In the genomic region with DNA sequence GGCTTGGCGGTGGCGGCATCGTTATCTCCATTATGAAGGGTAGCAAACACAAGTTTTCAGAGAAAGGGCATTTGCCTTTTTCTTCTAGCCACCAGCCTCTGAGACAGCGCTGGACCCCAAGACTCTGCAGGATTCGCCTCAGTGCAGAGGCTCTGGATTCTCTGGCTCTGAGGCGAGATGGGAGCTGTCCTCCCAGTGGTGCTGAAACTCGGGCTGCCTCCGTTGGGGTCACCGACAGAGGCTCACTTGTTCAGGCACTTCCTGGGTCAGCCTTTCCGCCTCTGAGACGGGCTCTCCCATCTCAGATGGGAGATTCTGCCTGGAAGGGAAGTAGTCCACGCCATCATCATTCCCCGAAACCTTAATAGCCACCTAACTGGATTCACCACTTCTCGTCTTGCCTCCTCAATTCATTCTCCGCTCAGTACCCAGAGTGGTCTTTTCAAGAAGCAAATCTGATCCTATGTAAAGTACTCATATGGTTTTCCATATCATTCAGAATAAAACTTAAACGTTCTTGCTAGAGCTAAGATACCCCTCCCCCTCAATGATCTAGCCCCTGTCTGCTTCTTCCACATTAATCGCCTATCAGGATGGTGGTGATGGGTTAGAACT, we compare ENCODE assay signal across 11 cellular contexts.
DNase-seq lines count a peak whose midpoint lies in the region; ATAC-seq, FAIRE-seq and TF ChIP-seq lines count a peak whose summit lies in the region.
"Had no signal": no experiment of that assay in that cellular context is flagged by ENCODE, and none has a peak within 500 bp of the region (broad histone marks: within the 10 kb centered on the region; RNA-seq: fewer than 3 reads in every experiment).

No MANE protein-coding gene starts in this region.

- H3K79me2 ChIP-seq in astrocyte (ENCODE audit: insufficient read depth, low read length): no peaks in the 10 kb centered on the region

- TF ChIP-seq RAD21 in liver (IDR thresholded peaks at IDR 0.05): no peak

- peaks cover 3% of the 10 kb centered on the region for H4K20me1 ChIP-seq in astrocyte (ENCODE audit: insufficient read depth, low read length)

- H3K4me1 ChIP-seq in astrocyte (ENCODE audit: insufficient read depth, low read length) (no peaks in the 10 kb centered on the region), liver (ENCODE audit: control insufficient read depth in 4 of 4, insufficient read depth in 4 of 4, low read length in 3 of 4) (no peaks in the 10 kb centered on the region)

- no peak overlapping the region for H2AFZ ChIP-seq in astrocyte (ENCODE audit: low read depth, low read length)

- H3K9me3 Mint-ChIP-seq in astrocyte (ENCODE audit: unreplicated experiment) (peaks cover 16% of the 10 kb centered on the region), glutamatergic neuron (ENCODE audit: unreplicated experiment) (peaks cover 7% of the 10 kb centered on the region)
- no peaks in the 10 kb centered on the region for H3K9me3 Mint-ChIP-seq in stimulated activated memory B cell treated with anti-CD40 and anti-IgM and Interleukin-4, amounts not matched to agents 10 μg/mL and 1 μg/mL and 100 μg/mL, for 72 hours
- H3K9me3 Mint-ChIP-seq: activated naive CD4-positive, alpha-beta T cell treated with anti-CD3 and anti-CD28 coated beads, Interleukin-2, amount 50 U/mL, for 72 hours; stimulated activated effector memory CD8-positive, alpha-beta T cell treated with anti-CD3 and anti-CD28 coated beads, Interleukin-12 subunit alpha, Interleukin-12 subunit beta, amount 100 ng/mL, for 72 hours had no signal

- peaks cover 89% of the 10 kb centered on the region for H3K27me3 Mint-ChIP-seq in astrocyte (ENCODE audit: low read depth, unreplicated experiment)
- peaks cover 27% of the 10 kb centered on the region for H3K27me3 Mint-ChIP-seq in glutamatergic neuron (ENCODE audit: unreplicated experiment)
- H3K27me3 Mint-ChIP-seq in stimulated activated memory B cell treated with anti-CD40 and anti-IgM and Interleukin-4, amounts not matched to agents 10 μg/mL and 1 μg/mL and 100 μg/mL, for 72 hours: peaks cover 61% of the 10 kb centered on the region

- H3K36me3 ChIP-seq in astrocyte (ENCODE audit: insufficient read depth, low read length) (no peaks in the 10 kb centered on the region), liver (ENCODE audit: control insufficient read depth in 4 of 4, insufficient read depth in 3 of 4, low read depth in 1 of 4, low read length in 3 of 4) (no peaks in the 10 kb centered on the region)

- H3K4me1 Mint-ChIP-seq in astrocyte (ENCODE audit: low read depth, unreplicated experiment) (no peaks in the 10 kb centered on the region), glutamatergic neuron (ENCODE audit: low read depth, unreplicated experiment) (peaks cover 5% of the 10 kb centered on the region)
- H3K4me1 Mint-ChIP-seq in stimulated activated memory B cell treated with anti-CD40 and anti-IgM and Interleukin-4, amounts not matched to agents 10 μg/mL and 1 μg/mL and 100 μg/mL, for 72 hours: peaks cover 6% of the 10 kb centered on the region

- H3K9ac ChIP-seq in astrocyte (ENCODE audit: low read length): no peak overlapping the region
- no peak overlapping the region for H3K9ac ChIP-seq in liver (ENCODE audit: low read depth in 1 of 2, low read length in 2 of 2)

- no peak overlapping the region for H3K4me2 ChIP-seq in astrocyte (ENCODE audit: low read length)

- H3K4me3 ChIP-seq in astrocyte (ENCODE audit: insufficient read depth, low read depth, low read length) (no peak overlapping the region), liver (ENCODE audit: low read depth in 1 of 3, low read length in 3 of 3) (no peak overlapping the region)
- H3K4me3 ChIP-seq: lung had no signal

- H3K4me3 Mint-ChIP-seq in astrocyte (ENCODE audit: unreplicated experiment): peak overlapping the region; percentile 4
- no peak overlapping the region for H3K4me3 Mint-ChIP-seq in glutamatergic neuron (ENCODE audit: unreplicated experiment)
- H3K4me3 Mint-ChIP-seq in stimulated activated memory B cell treated with anti-CD40 and anti-IgM and Interleukin-4, amounts not matched to agents 10 μg/mL and 1 μg/mL and 100 μg/mL, for 72 hours: no peak overlapping the region
- H3K4me3 Mint-ChIP-seq: stimulated activated effector memory CD8-positive, alpha-beta T cell treated with anti-CD3 and anti-CD28 coated beads, Interleukin-12 subunit alpha, Interleukin-12 subunit beta, amount 100 ng/mL, for 72 hours had no signal

- no peaks in the 10 kb centered on the region for H3K9me3 ChIP-seq in astrocyte (ENCODE audit: insufficient read depth, low read depth, low read length)
- no peaks in the 10 kb centered on the region for H3K9me3 ChIP-seq in liver (ENCODE audit: control insufficient read depth in 4 of 4, low read length in 3 of 4)

- in situ Hi-C loops in GM13976 (cut with MboI; ENCODE audit: low sequenced_read_pairs, unreplicated experiment): no loop called here

- no peak for ATAC-seq in stimulated activated memory B cell treated with anti-CD40 and anti-IgM and Interleukin-4, amounts not matched to agents 10 μg/mL and 1 μg/mL and 100 μg/mL, for 72 hours
- ATAC-seq in HG02970 (IDR thresholded peaks at IDR 0.05; ENCODE audit: low FRiP score, unreplicated experiment): no peak
- ATAC-seq: activated naive CD4-positive, alpha-beta T cell treated with anti-CD3 and anti-CD28 coated beads, Interleukin-2, amount 50 U/mL, for 72 hours; stimulated activated effector memory CD8-positive, alpha-beta T cell treated with anti-CD3 and anti-CD28 coated beads, Interleukin-12 subunit alpha, Interleukin-12 subunit beta, amount 100 ng/mL, for 72 hours had no signal

- FAIRE-seq in astrocyte (lab: Jason Lieb, UNC): no peak

- 20% methylated on average over 17 of the region's 17 CpGs for WGBS in liver

- no peaks in the 10 kb centered on the region for H3K36me3 Mint-ChIP-seq in astrocyte (ENCODE audit: low read depth, unreplicated experiment)
- no peaks in the 10 kb centered on the region for H3K36me3 Mint-ChIP-seq in glutamatergic neuron (ENCODE audit: unreplicated experiment)
- H3K36me3 Mint-ChIP-seq in stimulated activated memory B cell treated with anti-CD40 and anti-IgM and Interleukin-4, amounts not matched to agents 10 μg/mL and 1 μg/mL and 100 μg/mL, for 72 hours: no peaks in the 10 kb centered on the region
- H3K36me3 Mint-ChIP-seq: stimulated activated effector memory CD8-positive, alpha-beta T cell treated with anti-CD3 and anti-CD28 coated beads, Interleukin-12 subunit alpha, Interleukin-12 subunit beta, amount 100 ng/mL, for 72 hours had no signal

- H3K27ac Mint-ChIP-seq in astrocyte (ENCODE audit: unreplicated experiment) (no peak overlapping the region), glutamatergic neuron (ENCODE audit: unreplicated experiment) (no peak overlapping the region)
- H3K27ac Mint-ChIP-seq in stimulated activated memory B cell treated with anti-CD40 and anti-IgM and Interleukin-4, amounts not matched to agents 10 μg/mL and 1 μg/mL and 100 μg/mL, for 72 hours: no peak overlapping the region
- H3K27ac Mint-ChIP-seq: activated naive CD4-positive, alpha-beta T cell treated with anti-CD3 and anti-CD28 coated beads, Interleukin-2, amount 50 U/mL, for 72 hours; stimulated activated effector memory CD8-positive, alpha-beta T cell treated with anti-CD3 and anti-CD28 coated beads, Interleukin-12 subunit alpha, Interleukin-12 subunit beta, amount 100 ng/mL, for 72 hours had no signal

- H3K27me3 ChIP-seq in astrocyte (ENCODE audit: insufficient read depth, low read length): peaks cover 33% of the 10 kb centered on the region
- peaks cover 0 to 13% (median 7%) of the 10 kb centered on the region in 4 donors for H3K27me3 ChIP-seq in liver (ENCODE audit: control insufficient read depth in 4 of 4, insufficient read depth in 4 of 4, low read length in 3 of 4)

- TF ChIP-seq CTCF in astrocyte (IDR thresholded peaks at IDR 0.05; ENCODE audit: insufficient read depth, low read depth, low read length) (no peak), liver (IDR thresholded peaks at IDR 0.05; ENCODE audit: low read depth, low read length, missing input control) (no peak), glutamatergic neuron (IDR thresholded peaks at IDR 0.05; ENCODE audit: partially characterized antibody, unreplicated experiment) (no peak), GM13976 (IDR thresholded peaks at IDR 0.05; ENCODE audit: borderline replicate concordance, control extremely low read depth, extremely low read depth, insufficient read depth, missing control alignments) (no peak)

- DNase-seq in CMK (ENCODE audit: low read depth) (peak; percentile 17), Kasumi-1 (lab: John Stamatoyannopoulos, UW) (peak; percentile 13 to 48), astrocyte (ENCODE audit: low read depth) (peak; percentile 8), glutamatergic neuron (no peak), GM13976 (ENCODE audit: low spot score) (no peak)

- H3K27ac ChIP-seq in astrocyte (ENCODE audit: low read depth, low read length): no peak overlapping the region
- H3K27ac ChIP-seq in liver (ENCODE audit: low read depth in 1 of 2, low read length in 2 of 2): no peak overlapping the region

TF ChIP-seq in liver, 16 proteins besides CTCF, POLR2A, EP300 and RAD21:
- TF ChIP-seq EGR1 (IDR thresholded peaks at IDR 0.05; ENCODE audit: low read depth in 2 of 2): no peak
- no peak for TF ChIP-seq YY1 (IDR thresholded peaks at IDR 0.05)
- TF ChIP-seq, protein P1, sequence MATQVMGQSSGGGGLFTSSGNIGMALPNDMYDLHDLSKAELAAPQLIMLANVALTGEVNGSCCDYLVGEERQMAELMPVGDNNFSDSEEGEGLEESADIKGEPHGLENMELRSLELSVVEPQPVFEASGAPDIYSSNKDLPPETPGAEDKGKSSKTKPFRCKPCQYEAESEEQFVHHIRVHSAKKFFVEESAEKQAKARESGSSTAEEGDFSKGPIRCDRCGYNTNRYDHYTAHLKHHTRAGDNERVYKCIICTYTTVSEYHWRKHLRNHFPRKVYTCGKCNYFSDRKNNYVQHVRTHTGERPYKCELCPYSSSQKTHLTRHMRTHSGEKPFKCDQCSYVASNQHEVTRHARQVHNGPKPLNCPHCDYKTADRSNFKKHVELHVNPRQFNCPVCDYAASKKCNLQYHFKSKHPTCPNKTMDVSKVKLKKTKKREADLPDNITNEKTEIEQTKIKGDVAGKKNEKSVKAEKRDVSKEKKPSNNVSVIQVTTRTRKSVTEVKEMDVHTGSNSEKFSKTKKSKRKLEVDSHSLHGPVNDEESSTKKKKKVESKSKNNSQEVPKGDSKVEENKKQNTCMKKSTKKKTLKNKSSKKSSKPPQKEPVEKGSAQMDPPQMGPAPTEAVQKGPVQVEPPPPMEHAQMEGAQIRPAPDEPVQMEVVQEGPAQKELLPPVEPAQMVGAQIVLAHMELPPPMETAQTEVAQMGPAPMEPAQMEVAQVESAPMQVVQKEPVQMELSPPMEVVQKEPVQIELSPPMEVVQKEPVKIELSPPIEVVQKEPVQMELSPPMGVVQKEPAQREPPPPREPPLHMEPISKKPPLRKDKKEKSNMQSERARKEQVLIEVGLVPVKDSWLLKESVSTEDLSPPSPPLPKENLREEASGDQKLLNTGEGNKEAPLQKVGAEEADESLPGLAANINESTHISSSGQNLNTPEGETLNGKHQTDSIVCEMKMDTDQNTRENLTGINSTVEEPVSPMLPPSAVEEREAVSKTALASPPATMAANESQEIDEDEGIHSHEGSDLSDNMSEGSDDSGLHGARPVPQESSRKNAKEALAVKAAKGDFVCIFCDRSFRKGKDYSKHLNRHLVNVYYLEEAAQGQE (IDR thresholded peaks at IDR 0.05): peak; percentile 100

Comparison
In these comparisons a context has a peak if more than half of its experiments do, and no peak if none do; other contexts are left out.
1. DNase-seq: peak in CMK (single experiment), Kasumi-1 (2 of 2) and astrocyte (single experiment); none in glutamatergic neuron (single experiment) and GM13976 (single experiment).